In the genomic region with DNA sequence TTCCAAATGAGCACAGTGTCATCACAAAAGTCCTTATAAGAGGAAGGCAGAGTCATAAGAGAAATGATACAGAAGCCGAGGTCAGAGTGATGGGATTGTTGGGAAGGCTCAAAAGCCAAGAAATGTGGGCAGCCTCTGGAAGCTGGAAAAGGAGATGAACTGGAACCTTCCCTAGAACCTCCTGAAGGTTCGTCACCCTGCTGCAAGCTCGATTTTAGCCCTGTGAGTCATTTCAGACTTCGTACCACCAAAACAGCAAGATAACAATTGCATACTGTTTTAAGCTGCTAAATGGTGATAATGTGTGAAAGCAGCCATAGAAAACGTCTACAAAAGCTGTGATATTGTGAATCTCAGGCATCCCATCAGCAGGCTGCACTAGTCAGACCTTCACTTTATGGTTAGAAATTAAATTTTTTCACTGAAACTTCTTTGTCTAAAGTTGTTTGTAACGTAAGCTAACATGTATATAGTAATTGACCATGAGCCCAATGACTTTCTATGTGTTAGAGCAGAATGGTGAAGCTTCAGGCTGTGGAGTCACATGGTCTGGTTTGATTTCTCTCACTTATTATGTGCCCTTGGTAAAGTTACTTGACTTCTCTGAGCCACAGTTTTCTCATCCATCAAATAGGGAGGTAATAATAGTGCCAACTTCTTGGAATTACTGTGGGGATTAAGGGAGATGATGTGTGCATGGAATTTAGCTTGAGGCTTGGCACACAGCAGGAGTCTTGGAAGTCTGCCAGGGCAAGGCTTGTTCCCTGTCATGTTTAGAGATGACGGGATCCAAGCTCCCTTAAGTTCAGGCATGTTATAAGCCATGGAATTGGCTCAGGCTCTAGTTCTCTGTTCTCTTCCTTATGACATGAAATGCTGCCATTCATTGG, we compare ENCODE assay signal across 9 cellular contexts.
DNase-seq lines count a peak whose midpoint lies in the region; ATAC-seq and TF ChIP-seq lines count a peak whose summit lies in the region.
"Had no signal": no experiment of that assay in that cellular context is flagged by ENCODE, and none has a peak within 500 bp of the region (broad histone marks: within the 10 kb centered on the region; RNA-seq: fewer than 3 reads in every experiment).

No MANE protein-coding gene starts in this region.

- no peaks in the 10 kb centered on the region for H3K9me3 ChIP-seq in colonic mucosa
- H3K9me3 ChIP-seq: upper lobe of left lung had no signal

- H3K27ac ChIP-seq in colonic mucosa, result no peak overlapping the region
- H3K27ac ChIP-seq: upper lobe of left lung had no signal

- TF ChIP-seq CTCF in colonic mucosa (IDR thresholded peaks at IDR 0.05), result no peak

- peak; percentile 42 for ATAC-seq in left lobe of liver
- no peak for ATAC-seq in HG02623 (IDR thresholded peaks at IDR 0.05; ENCODE audit: unreplicated experiment)

- H3K36me3 ChIP-seq in colonic mucosa, result no peaks in the 10 kb centered on the region

- DNase-seq in COLO829 (ENCODE audit: low spot score) (peak; percentile 43), NCI-H1092 treated with DMSO at 0.1 percent for 48 hours (lab: John Stamatoyannopoulos, UW) (peak; percentile 9), amniotic epithelial cell (ENCODE audit: low read depth) (peak; percentile 89), left lobe of liver (ENCODE audit: low spot score) (no peak), NCI-H187 (lab: John Stamatoyannopoulos, UW) (no peak), colonic mucosa (no peak)
- DNase-seq in stimulated activated naive CD4-positive, alpha-beta T cell treated with Interleukin-2 at 50 U/mL for 16 hours (lab: John Stamatoyannopoulos, UW), result no peak
- DNase-seq: upper lobe of left lung had no signal

- no peaks in the 10 kb centered on the region for H3K27me3 ChIP-seq in colonic mucosa
- H3K27me3 ChIP-seq: upper lobe of left lung had no signal

- no peak overlapping the region for H3K4me3 ChIP-seq in colonic mucosa
- H3K4me3 ChIP-seq: upper lobe of left lung had no signal

- H3K9ac ChIP-seq in colonic mucosa (ENCODE audit: low read depth in 2 of 2, low read length in 2 of 2), result no peak overlapping the region

- intact Hi-C loops in colonic mucosa (cut with DNase I), result no loop called here

- H3K4me1 ChIP-seq in colonic mucosa, result no peaks in the 10 kb centered on the region
- H3K4me1 ChIP-seq: upper lobe of left lung had no signal

Comparison
In these comparisons a context has a peak if more than half of its experiments do, and no peak if none do; other contexts are left out.
1. DNase-seq: peak in COLO829 (single experiment), NCI-H1092 treated with DMSO at 0.1 percent for 48 hours (single experiment) and amniotic epithelial cell (single experiment); none in left lobe of liver (single experiment), stimulated activated naive CD4-positive, alpha-beta T cell treated with Interleukin-2 at 50 U/mL for 16 hours (single experiment), NCI-H187 (0 of 2) and colonic mucosa (single experiment).